Comparison of ENCODE assay signal across 8 cellular contexts in genomic region chr16:15055141-15056053, GRCh38. TPM values are rescaled to one million over a fixed set of nuclear protein-coding genes. Genes with fewer than 3 reads are reported as not detected.
DNase-seq lines count a peak whose midpoint lies in the region; ATAC-seq and TF ChIP-seq lines count a peak whose summit lies in the region.

No MANE protein-coding gene starts in this region.

- peak overlapping the region; percentile 28 for H3K4ac ChIP-seq in mesendoderm (ENCODE audit: low read depth, low read length)

- H3K27ac ChIP-seq in SJCRH30 (peak overlapping the region; percentile 46; the same call in 1 of the 2 replicates), mesendoderm (ENCODE audit: low read depth, low read length) (peak overlapping the region; percentile 33), stomach (peak overlapping the region; percentile 77 to 89 (median 86))

- H3K4me2 ChIP-seq in mesendoderm (ENCODE audit: low read length), result peak overlapping the region; percentile 28

- peak overlapping the region; percentile 84 for H3K56ac ChIP-seq in mesendoderm (ENCODE audit: low read length)

- H2BK5ac ChIP-seq in mesendoderm (ENCODE audit: low read length), result no peak overlapping the region

- DNase-seq in COR-L47 (lab: John Stamatoyannopoulos, UW) (peak; percentile 58), SJCRH30 (no peak), choroid plexus epithelial cell (ENCODE audit: low read depth) (peak; percentile 42), mesendoderm (peak; percentile 71), stomach (no peak), SW480 (ENCODE audit: low spot score) (no peak)

- H3K79me2 ChIP-seq in mesendoderm (ENCODE audit: control insufficient read depth, insufficient read depth, low read length), result peaks cover 11% of the 10 kb centered on the region

- TF ChIP-seq EP300 in stomach (IDR thresholded peaks at IDR 0.05), result no peak

- intact Hi-C loops in stomach (cut with DNase I; ENCODE audit: low total_unique reads), result no loop called here

- H3K27me3 ChIP-seq in SJCRH30, result no peaks in the 10 kb centered on the region
- H3K27me3 ChIP-seq in mesendoderm (ENCODE audit: insufficient read depth, low read length, poor library complexity), result no peaks in the 10 kb centered on the region
- no peaks in the 10 kb centered on the region for H3K27me3 ChIP-seq in stomach

- H3K4me1 ChIP-seq in SJCRH30 (no peaks in the 10 kb centered on the region), mesendoderm (ENCODE audit: control insufficient read depth, low read depth, low read length) (peaks cover 2% of the 10 kb centered on the region), stomach (peaks cover 0 to 51% (median 38%) of the 10 kb centered on the region in 4 donors)

- H2AK5ac ChIP-seq in mesendoderm (ENCODE audit: low read length), result no peak overlapping the region

- peak overlapping the region; percentile 93 for H3K4me3 ChIP-seq in SJCRH30
- peak overlapping the region; percentile 92 for H3K4me3 ChIP-seq in choroid plexus epithelial cell (ENCODE audit: low read depth, low read length)
- H3K4me3 ChIP-seq in mesendoderm (ENCODE audit: low read length), result peak overlapping the region; percentile 44
- peak overlapping the region; percentile 93 to 98 (median 94) for H3K4me3 ChIP-seq in stomach

- no peak overlapping the region for H2BK15ac ChIP-seq in mesendoderm (replicated peaks; ENCODE audit: low read depth)

- peak overlapping the region; percentile 77 for H3K9ac ChIP-seq in mesendoderm (ENCODE audit: low read length)

- H4K5ac ChIP-seq in mesendoderm (ENCODE audit: low read length), result no peak overlapping the region

- no CpG with 5 or more reads among the region's 81 CpGs for WGBS in mesendoderm (ENCODE audit: extremely low coverage, insufficient coverage, low lambda C conversion rate)
- whole genome bisulfite sequencing in stomach, 5 donors, result 1 to 8% (median 2%) methylated on average over 24 to 81 of the region's 81 CpGs

- TF ChIP-seq CTCF in choroid plexus epithelial cell (conservative IDR thresholded peaks at IDR 0.05; ENCODE audit: low read depth, low read length), result peak; percentile 21
- TF ChIP-seq CTCF in stomach (IDR thresholded peaks at IDR 0.05), result no peak

- peak overlapping the region; percentile 95 for H3K18ac ChIP-seq in mesendoderm (ENCODE audit: low read length)

- TF ChIP-seq POLR2A in GM19099 (IDR thresholded peaks at IDR 0.05; ENCODE audit: extremely low read depth, insufficient read length, low read depth) (peak; percentile 59), stomach (IDR thresholded peaks at IDR 0.05) (no peak)

- H3K9me3 ChIP-seq in SJCRH30 (replicated peaks), result no peaks in the 10 kb centered on the region
- no peaks in the 10 kb centered on the region for H3K9me3 ChIP-seq in stomach

- no peak overlapping the region for H2BK120ac ChIP-seq in mesendoderm (ENCODE audit: low read depth, low read length)

- H3K79me1 ChIP-seq in mesendoderm (ENCODE audit: low read length), result peaks cover 6% of the 10 kb centered on the region

- peak; percentile 64 for ATAC-seq in HG03159 (IDR thresholded peaks at IDR 0.05; ENCODE audit: unreplicated experiment)

- peak overlapping the region; percentile 66 for H4K8ac ChIP-seq in mesendoderm (ENCODE audit: low read depth, low read length)

- H3K36me3 ChIP-seq in SJCRH30 (peaks cover 12% of the 10 kb centered on the region), mesendoderm (ENCODE audit: control insufficient read depth, insufficient read depth, low read length) (peaks cover 6% of the 10 kb centered on the region), stomach (peaks cover 0 to 19% (median 18%) of the 10 kb centered on the region in 4 donors)

- no peak overlapping the region for H3K23ac ChIP-seq in mesendoderm (ENCODE audit: low read length)

RNA-seq across cellular contexts. Expression of gene NTAN1, which starts 0.5 kb away (rescaled TPM):
- total RNA-seq in SJCRH30 (2014; rRNA removed; shearing (Covaris generic)), result 34.2 and 36.4 TPM in 2 replicates
- polyA plus RNA-seq in mesendoderm (2013, experiment 1 of 2), result 44.2 TPM
- polyA plus RNA-seq in mesendoderm (2013, experiment 2 of 2), result 44.6 TPM
- total RNA-seq in stomach, result 100 to 1,000 TPM in 1 of 5 donors, 10 to 100 TPM in 3, 1 to 10 TPM in 1; 4.1 to 151 (median 51.1) TPM
- 10 to 100 TPM; 34.5 to 89.1 (median 56.8) TPM for polyA plus RNA-seq in stomach

RNA-seq across cellular contexts. Expression of gene RRN3, which starts 38.7 kb away (rescaled TPM):
- total RNA-seq in SJCRH30 (2014; rRNA removed; shearing (Covaris generic)), result 51.7 and 53.2 TPM in 2 replicates
- 18.1 TPM for polyA plus RNA-seq in mesendoderm (2013, experiment 1 of 2)
- 17.7 TPM for polyA plus RNA-seq in mesendoderm (2013, experiment 2 of 2)
- 10 to 100 TPM in 4 of 5 donors, 1 to 10 TPM in 1; 7.0 to 60.2 (median 14.3) TPM for total RNA-seq in stomach
- 10 to 100 TPM in 1 of 3 donors, 1 to 10 TPM in 2; 8.8 to 14.4 (median 9.9) TPM for polyA plus RNA-seq in stomach

Comparison
In these comparisons a context has a peak if more than half of its experiments do, and no peak if none do; other contexts are left out.
1. DNase-seq: peak in COR-L47 (single experiment), choroid plexus epithelial cell (single experiment) and mesendoderm (single experiment); none in SJCRH30 (0 of 2), stomach (single experiment) and SW480 (single experiment).
2. H3K27ac ChIP-seq: peak in every context shown above with its lines; median percentile 86 in stomach; 46 in SJCRH30; 33 in mesendoderm.
3. Peak in every context shown above with its lines, with median percentiles within 50 percentile points of each other: H3K4me3 ChIP-seq.